ENCODE assay signal across 18 cellular contexts in the genomic region with DNA sequence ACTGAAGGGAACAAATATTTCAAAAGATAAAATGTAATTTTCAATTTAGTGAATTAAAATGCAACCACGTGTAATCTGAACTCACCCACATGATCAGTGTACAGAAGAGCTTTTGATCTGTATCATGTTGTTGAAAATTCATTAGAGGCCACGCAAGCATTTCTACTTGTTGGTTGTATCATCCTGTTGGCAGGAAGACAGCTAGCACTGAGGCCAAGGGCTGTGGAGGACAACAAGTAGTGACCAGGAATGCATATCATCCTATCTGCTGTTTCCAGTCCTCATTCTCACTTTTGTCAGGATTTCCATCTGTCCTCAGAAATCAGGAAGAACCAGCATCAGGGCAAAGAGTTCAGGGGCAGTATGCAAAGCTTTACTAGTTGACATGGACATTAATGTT. TPM values are rescaled to one million over a fixed set of nuclear protein-coding genes. Genes with fewer than 3 reads are reported as not detected.
DNase-seq lines count a peak whose midpoint lies in the region; ATAC-seq, FAIRE-seq and TF ChIP-seq lines count a peak whose summit lies in the region.
"Had no signal": no experiment of that assay in that cellular context is flagged by ENCODE, and none has a peak within 500 bp of the region (broad histone marks: within the 10 kb centered on the region; RNA-seq: fewer than 3 reads in every experiment).

No MANE protein-coding gene starts in this region.

- FAIRE-seq in HepG2 (lab: Jason Lieb, UNC), result no peak
- FAIRE-seq: GM12878, GM18507 had no signal

- H3K36me3 ChIP-seq in HepG2 (replicated peaks in 1 of 2; ENCODE audit: control insufficient read depth in 1 of 2, insufficient read depth in 2 of 2, low read length in 2 of 2) (no peaks in the 10 kb centered on the region), right lobe of liver (no peaks in the 10 kb centered on the region), adrenal gland (replicated peaks in 1 of 2) (no peaks in the 10 kb centered on the region)

- ATAC-seq in HepG2 (no peak), right lobe of liver (no peak), GM19397 (IDR thresholded peaks at IDR 0.05; ENCODE audit: unreplicated experiment) (no peak)
- ATAC-seq: GM12878 had no signal

- TF ChIP-seq EP300 in HepG2 (IDR thresholded peaks at IDR 0.05; ENCODE audit: low read depth in 2 of 2, low read length in 2 of 2) (no peak), HepG2 (CRISPR knock-in tag; IDR thresholded peaks at IDR 0.05; ENCODE audit: borderline replicate concordance) (no peak)

- H3K4me2 ChIP-seq in HepG2 (ENCODE audit: low read depth, low read length), result no peak overlapping the region

- no peaks in the 10 kb centered on the region for H3K4me1 ChIP-seq in HepG2 (ENCODE audit: insufficient read depth, low read length)
- no peaks in the 10 kb centered on the region for H3K4me1 ChIP-seq in right lobe of liver
- H3K4me1 ChIP-seq in adrenal gland (replicated peaks in 1 of 2), result peaks cover 10 to 12% of the 10 kb centered on the region in 2 donors

- CTCF ChIA-PET in HepG2 (lab: Yijun Ruan, JAX; ENCODE audit: low intra/inter-chr PET ratio, low total read pairs), result no interaction called here

- intact Hi-C loops in HepG2 (cut with micrococcal nuclease; ENCODE audit: unreplicated experiment) (no loop called here), right lobe of liver (cut with DNase I) (no loop called here), adrenal gland (cut with DNase I) (no loop called here)

- H3K9me3 Mint-ChIP-seq in activated T-cell treated with anti-CD3 and anti-CD28 coated beads, Interleukin-2, amount 50 U/mL, for 24 hours, result peaks cover 4% of the 10 kb centered on the region
- H3K9me3 Mint-ChIP-seq: CD4-positive, alpha-beta T cell had no signal

- peaks cover 27% of the 10 kb centered on the region for H3K4me1 Mint-ChIP-seq in activated T-cell treated with anti-CD3 and anti-CD28 coated beads, Interleukin-2, amount 50 U/mL, for 24 hours (ENCODE audit: low read depth)
- H3K4me1 Mint-ChIP-seq: B cell, IgD-negative memory B cell had no signal

- no peaks in the 10 kb centered on the region for H3K79me2 ChIP-seq in HepG2 (ENCODE audit: insufficient read depth, low read length)

- no peak overlapping the region for H3K9ac ChIP-seq in HepG2 (ENCODE audit: insufficient read depth, low read depth, low read length)

- POLR2A ChIA-PET in HepG2 (lab: Yijun Ruan, JAX), result no interaction called here

- in situ Hi-C loops in HepG2 (cut with HindIII; ENCODE audit: extremely low pct_ligation_motif_present, low pct_unique_long_range_greater_than_20kb), result no loop called here

- no peak for TF ChIP-seq RAD21 in HepG2 (CRISPR knock-in tag; IDR thresholded peaks at IDR 0.05)

- H3K27ac Mint-ChIP-seq in activated T-cell treated with anti-CD3 and anti-CD28 coated beads, Interleukin-2, amount 50 U/mL, for 24 hours, result no peak overlapping the region
- H3K27ac Mint-ChIP-seq: B cell; CD4-positive, alpha-beta T cell; H9 had no signal

- no peak for TF ChIP-seq POLR2A in HepG2 (IDR thresholded peaks at IDR 0.05; ENCODE audit: insufficient read depth in 1 of 2, low read depth in 2 of 2, low read length in 2 of 2)
- TF ChIP-seq POLR2A in right lobe of liver (IDR thresholded peaks at IDR 0.05), result no peak
- TF ChIP-seq POLR2A in adrenal gland (IDR thresholded peaks at IDR 0.05), result peak in 1 of 2 donors; percentile 46

- H3K27me3 Mint-ChIP-seq in activated T-cell treated with anti-CD3 and anti-CD28 coated beads, Interleukin-2, amount 50 U/mL, for 24 hours, result peaks cover 3% of the 10 kb centered on the region
- H3K27me3 Mint-ChIP-seq: IgD-negative memory B cell had no signal

- H3K27me3 ChIP-seq in HepG2 (ENCODE audit: control insufficient read depth in 1 of 2, insufficient read depth in 2 of 2, low read length in 2 of 2), result no peaks in the 10 kb centered on the region
- H3K27me3 ChIP-seq in right lobe of liver, result no peaks in the 10 kb centered on the region
- H3K27me3 ChIP-seq in adrenal gland, result no peaks in the 10 kb centered on the region

- H3K27ac ChIP-seq in HepG2 (ENCODE audit: extremely low read length, insufficient read depth, low read length) (no peak overlapping the region), right lobe of liver (no peak overlapping the region), adrenal gland (peak overlapping the region in 3 of 5 donors; percentile 40 to 61 (median 41))

- DNase-seq in HepG2 (ENCODE audit: low spot score), result no peak
- DNase-seq in right lobe of liver, result no peak
- peak; percentile 33 to 72 (median 59) for DNase-seq in adrenal gland
- peak; percentile 36 for DNase-seq in iris pigment epithelial cell (ENCODE audit: low read depth)
- no peak for DNase-seq in activated T-cell treated with anti-CD3 and anti-CD28 coated beads, Interleukin-2, amount 50 U/mL, for 24 hours
- DNase-seq in activated naive CD4-positive, alpha-beta T cell treated with anti-CD3 and anti-CD28 coated beads, Interleukin-2, amount 50 U/mL, for 16 hours, result no peak
- DNase-seq: ACHN; C1 segment of cervical spinal cord; Calu3; CD4-positive, alpha-beta T cell; DMS 273 treated with DMSO at 0.1 percent for 48 hours; GOT3; H9 had no signal

- H4K20me1 ChIP-seq in HepG2 (ENCODE audit: insufficient read depth, low read length), result no peaks in the 10 kb centered on the region

- H3K36me3 Mint-ChIP-seq in activated T-cell treated with anti-CD3 and anti-CD28 coated beads, Interleukin-2, amount 50 U/mL, for 24 hours (ENCODE audit: low read depth), result no peaks in the 10 kb centered on the region
- H3K36me3 Mint-ChIP-seq: IgD-negative memory B cell had no signal

- H3K9me3 ChIP-seq in HepG2 (ENCODE audit: low read length) (no peaks in the 10 kb centered on the region), right lobe of liver (no peaks in the 10 kb centered on the region), adrenal gland (replicated peaks in 1 of 3) (no peaks in the 10 kb centered on the region)

- no peak overlapping the region for H3K4me3 Mint-ChIP-seq in activated T-cell treated with anti-CD3 and anti-CD28 coated beads, Interleukin-2, amount 50 U/mL, for 24 hours
- H3K4me3 Mint-ChIP-seq: H9 had no signal

- no TSS peak for BruUV-seq in HepG2 (replicated peaks; lab: Mats Ljungman, UMichigan)

- H3K4me3 ChIP-seq in HepG2 (replicated peaks in 1 of 3; ENCODE audit: insufficient read depth in 1 of 3, low read depth in 2 of 3, low read length in 3 of 3) (no peak overlapping the region), right lobe of liver (no peak overlapping the region), adrenal gland (no peak overlapping the region)
- H3K4me3 ChIP-seq: GM12878 had no signal

- H2AFZ ChIP-seq in HepG2 (ENCODE audit: low read length), result no peak overlapping the region

- TF ChIP-seq CTCF in HepG2 (CRISPR knock-in tag; IDR thresholded peaks at IDR 0.05), result no peak
- TF ChIP-seq CTCF in right lobe of liver (IDR thresholded peaks at IDR 0.05), result no peak
- TF ChIP-seq CTCF in adrenal gland (IDR thresholded peaks at IDR 0.05), result no peak

- WGBS in HepG2 (ENCODE audit: low lambda C conversion rate), result 35% methylated on average over 2 of the region's 2 CpGs
- WGBS in right lobe of liver (ENCODE audit: insufficient coverage, low coverage, low lambda C conversion rate, missing lambda C conversion rate), result 80% methylated on average over 2 of the region's 2 CpGs
- WGBS in adrenal gland, 4 donors, result 32 to 47% (median 38%) methylated on average over 2 of the region's 2 CpGs

RNA-seq across cellular contexts. Expression of gene CKS2, which starts 29.9 kb away (rescaled TPM):
- 317 and 498 TPM in 2 replicates for total RNA-seq in HepG2 (2016; rRNA removed; fragmentation: Illumina TruSeq; extraction: Trizol)
- 202 and 209 TPM in 2 replicates for total RNA-seq in HepG2 (2016; cell fraction: cytosol; rRNA removed; fragmentation: Illumina TruSeq; extraction: Trizol; ENCODE audit: low read depth)
- 319 and 528 TPM in 2 replicates for total RNA-seq in HepG2 (2016; cell fraction: insoluble cytoplasmic fraction; rRNA removed; fragmentation: Illumina TruSeq; extraction: Trizol)
- total RNA-seq in HepG2 (2016; cell fraction: membrane; rRNA removed; fragmentation: Illumina TruSeq; extraction: Trizol), result 159 TPM in 2 replicates
- total RNA-seq in HepG2 (2016; cell fraction: nucleus; rRNA removed; fragmentation: Illumina TruSeq; extraction: Trizol), result 121 and 124 TPM in 2 replicates
- polyA plus RNA-seq in HepG2 (2011; rRNA removed), result 151 and 251 TPM in 2 replicates
- 262 and 383 TPM in 2 replicates for polyA plus RNA-seq in HepG2 (2011; cell fraction: cytosol; rRNA removed)
- 75.2 and 95.2 TPM in 2 replicates for polyA plus RNA-seq in HepG2 (2011; cell fraction: nucleus; rRNA removed)
- polyA plus RNA-seq in HepG2 (2012), result 170 and 179 TPM in 2 replicates
- 102 and 110 TPM in 2 replicates for polyA plus RNA-seq in HepG2 (2016; cell fraction: cytosol; fragmentation: Illumina TruSeq; extraction: Trizol; ENCODE audit: low read depth)
- 534 and 617 TPM in 2 replicates for polyA plus RNA-seq in HepG2 (2016; cell fraction: insoluble cytoplasmic fraction; fragmentation: Illumina TruSeq; extraction: Trizol; ENCODE audit: low read depth)
- 117 and 124 TPM in 2 replicates for polyA plus RNA-seq in HepG2 (2016; cell fraction: membrane; fragmentation: Illumina TruSeq; extraction: Trizol; ENCODE audit: low read depth)
- 190 and 193 TPM in 2 replicates for polyA plus RNA-seq in HepG2 (2016; cell fraction: nucleus; fragmentation: Illumina TruSeq; extraction: Trizol; ENCODE audit: insufficient read depth, low read depth)
- polyA minus RNA-seq in HepG2 (2011; rRNA and poly(A)+ RNA removed; ENCODE audit: low replicate concordance), result 158 and 427 TPM in 2 replicates
- polyA minus RNA-seq in HepG2 (2011; cell fraction: cytosol; rRNA and poly(A)+ RNA removed), result 55.3 and 63.5 TPM in 2 replicates
- polyA minus RNA-seq in HepG2 (2011; cell fraction: nucleus; rRNA and poly(A)+ RNA removed), result 22.9 and 24.1 TPM in 2 replicates
- 10 to 100 TPM in 3 of 6 experiments, 1 to 10 TPM in 3; 4.4 to 27.2 (median 9.1) TPM for total RNA-seq in right lobe of liver
- 100 to 1,000 TPM in 1 of 8 donors, 10 to 100 TPM in 7; 18.3 to 175 (median 40.6) TPM for total RNA-seq in adrenal gland
- polyA plus RNA-seq in adrenal gland, result 10 to 100 TPM; 37.9 to 88.1 (median 78.5) TPM

RNA-seq across cellular contexts. Expression of gene SECISBP2, which starts 37.2 kb away (rescaled TPM):
- total RNA-seq in HepG2 (2016; rRNA removed; fragmentation: Illumina TruSeq; extraction: Trizol) (32.4 and 32.9 TPM in 2 replicates), right lobe of liver (10 to 100 TPM; 17.3 to 34.2 (median 26.5) TPM), adrenal gland (10 to 100 TPM; 37.3 to 66.2 (median 46.8) TPM)
- total RNA-seq in HepG2 (2016; cell fraction: cytosol; rRNA removed; fragmentation: Illumina TruSeq; extraction: Trizol; ENCODE audit: low read depth), result 14.6 and 17.7 TPM in 2 replicates
- 34.2 and 35.3 TPM in 2 replicates for total RNA-seq in HepG2 (2016; cell fraction: insoluble cytoplasmic fraction; rRNA removed; fragmentation: Illumina TruSeq; extraction: Trizol)
- total RNA-seq in HepG2 (2016; cell fraction: membrane; rRNA removed; fragmentation: Illumina TruSeq; extraction: Trizol), result 39.7 and 44.1 TPM in 2 replicates
- 37.8 and 40.1 TPM in 2 replicates for total RNA-seq in HepG2 (2016; cell fraction: nucleus; rRNA removed; fragmentation: Illumina TruSeq; extraction: Trizol)
- polyA plus RNA-seq in HepG2 (2011; rRNA removed) (38.0 and 38.4 TPM in 2 replicates), adrenal gland (10 to 100 TPM; 31.7 to 70.5 (median 32.5) TPM)
- polyA plus RNA-seq in HepG2 (2011; cell fraction: cytosol; rRNA removed), result 20.4 and 26.2 TPM in 2 replicates
- polyA plus RNA-seq in HepG2 (2011; cell fraction: nucleus; rRNA removed), result 48.6 and 57.7 TPM in 2 replicates
- 31.4 and 31.5 TPM in 2 replicates for polyA plus RNA-seq in HepG2 (2012)
- 18.7 and 19.7 TPM in 2 replicates for polyA plus RNA-seq in HepG2 (2016; cell fraction: cytosol; fragmentation: Illumina TruSeq; extraction: Trizol; ENCODE audit: low read depth)
- polyA plus RNA-seq in HepG2 (2016; cell fraction: insoluble cytoplasmic fraction; fragmentation: Illumina TruSeq; extraction: Trizol; ENCODE audit: low read depth), result 32.7 and 33.1 TPM in 2 replicates
- polyA plus RNA-seq in HepG2 (2016; cell fraction: membrane; fragmentation: Illumina TruSeq; extraction: Trizol; ENCODE audit: low read depth), result 33.3 and 34.2 TPM in 2 replicates
- 46.3 and 52.0 TPM in 2 replicates for polyA plus RNA-seq in HepG2 (2016; cell fraction: nucleus; fragmentation: Illumina TruSeq; extraction: Trizol; ENCODE audit: insufficient read depth, low read depth)
- polyA minus RNA-seq in HepG2 (2011; rRNA and poly(A)+ RNA removed; ENCODE audit: low replicate concordance), result 21.8 and 27.1 TPM in 2 replicates
- polyA minus RNA-seq in HepG2 (2011; cell fraction: cytosol; rRNA and poly(A)+ RNA removed), result 13.3 and 14.0 TPM in 2 replicates
- polyA minus RNA-seq in HepG2 (2011; cell fraction: nucleus; rRNA and poly(A)+ RNA removed), result 60.4 and 64.4 TPM in 2 replicates

Comparison
In these comparisons a context has a peak if more than half of its experiments do, and no peak if none do; other contexts are left out.
1. DNase-seq: peak in adrenal gland (7 of 7) and iris pigment epithelial cell (single experiment); none in HepG2 (single experiment), right lobe of liver (0 of 3), activated T-cell treated with anti-CD3 and anti-CD28 coated beads, Interleukin-2, amount 50 U/mL, for 24 hours (single experiment) and activated naive CD4-positive, alpha-beta T cell treated with anti-CD3 and anti-CD28 coated beads, Interleukin-2, amount 50 U/mL, for 16 hours (single experiment).
2. H3K27ac ChIP-seq: peak in adrenal gland (3 of 5); none in HepG2 (single experiment) and right lobe of liver (0 of 3).